Comparison of ENCODE assay signal across 21 cellular contexts in the genomic region with DNA sequence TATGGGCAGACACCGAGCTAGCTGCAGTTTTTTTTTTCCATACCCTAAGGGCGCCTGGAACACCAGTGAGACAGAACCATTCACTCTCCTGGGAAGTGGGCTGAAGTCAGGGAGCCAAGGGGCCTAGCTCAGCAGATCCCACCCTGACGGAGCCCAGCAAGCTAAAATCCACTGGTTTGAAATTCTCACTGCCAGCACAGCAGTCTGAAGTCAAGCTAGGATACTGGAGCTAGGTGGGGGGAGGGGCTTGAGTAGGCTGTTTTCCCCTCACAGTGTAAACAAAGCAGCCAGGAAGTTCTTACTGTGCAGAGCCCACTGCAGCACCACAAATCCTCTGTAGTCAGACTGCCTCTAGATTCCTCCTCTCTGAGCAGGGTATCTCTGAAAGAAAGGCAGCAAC.
DNase-seq lines count a peak whose midpoint lies in the region; ATAC-seq and TF ChIP-seq lines count a peak whose summit lies in the region.
"Had no signal": no experiment of that assay in that cellular context is flagged by ENCODE, and none has a peak within 500 bp of the region (broad histone marks: within the 10 kb centered on the region; RNA-seq: fewer than 3 reads in every experiment).

No MANE protein-coding gene starts in this region.

- no peaks in the 10 kb centered on the region for H3K36me3 ChIP-seq in left lung
- H3K36me3 ChIP-seq: SJCRH30 had no signal

- TF ChIP-seq CTCF in GM12865 (IDR thresholded peaks at IDR 0.05; ENCODE audit: insufficient read depth, low read depth, low read length, missing control alignments) (no peak), glutamatergic neuron (IDR thresholded peaks at IDR 0.05; ENCODE audit: partially characterized antibody, unreplicated experiment) (no peak), nephron progenitor cell (IDR thresholded peaks at IDR 0.05) (no peak), left lung (IDR thresholded peaks at IDR 0.05) (no peak)

- no peak overlapping the region for H3K4me3 ChIP-seq in GM12865 (ENCODE audit: low read depth, low read length)
- H3K4me3 ChIP-seq in left lung, result no peak overlapping the region
- H3K4me3 ChIP-seq: GM23248, SJCRH30 had no signal

- intact Hi-C loops in left lung (cut with DNase I), result no loop called here

- peak; percentile 1 for DNase-seq in GM12865 (ENCODE audit: low read depth)
- peak; percentile 60 for DNase-seq in NCI-H748 treated with DMSO at 0.1 percent for 48 hours (lab: John Stamatoyannopoulos, UW)
- peak; percentile 17 for DNase-seq in glutamatergic neuron
- DNase-seq in nephron progenitor cell, result peak; percentile 2
- no peak for DNase-seq in stimulated activated CD4-positive, alpha-beta T cell treated with anti-CD3 and anti-CD28 coated beads, Interleukin-2, amount 100 ng/mL, for 24 hours
- DNase-seq in AML-193 (lab: John Stamatoyannopoulos, UW), result no peak
- DNase-seq in left lung, result no peak
- DNase-seq: Calu3; CD4-positive, CD25-positive, alpha-beta regulatory T cell; GM23248; HFFc6; NCI-H1092; NCI-H1694 treated with DMSO at 0.1 percent for 48 hours; NCI-H2171; NCI-H510A treated with DMSO at 0.1 percent for 48 hours; OCI-M1; SJCRH30 had no signal

- no peak overlapping the region for H3K27ac ChIP-seq in left lung
- H3K27ac ChIP-seq: GM23248, HL-60, KMS-11, RWPE1, SJCRH30 had no signal

- H3K27me3 ChIP-seq in left lung, result no peaks in the 10 kb centered on the region
- H3K27me3 ChIP-seq: SJCRH30 had no signal

- no peaks in the 10 kb centered on the region for H3K9me3 Mint-ChIP-seq in glutamatergic neuron (ENCODE audit: unreplicated experiment)
- H3K9me3 Mint-ChIP-seq in nephron progenitor cell, result peaks cover 52% of the 10 kb centered on the region

- H3K27ac Mint-ChIP-seq in glutamatergic neuron (ENCODE audit: unreplicated experiment) (no peak overlapping the region), nephron progenitor cell (no peak overlapping the region)
- H3K27ac Mint-ChIP-seq: CD4-positive, CD25-positive, alpha-beta regulatory T cell; HFFc6 had no signal

- no peak for ATAC-seq in left lung
- ATAC-seq: HepG2 had no signal

- no peak overlapping the region for H3K4me3 Mint-ChIP-seq in glutamatergic neuron (ENCODE audit: unreplicated experiment)
- H3K4me3 Mint-ChIP-seq in nephron progenitor cell, result no peak overlapping the region
- H3K4me3 Mint-ChIP-seq: CD4-positive, CD25-positive, alpha-beta regulatory T cell; HFFc6 had no signal

- no peaks in the 10 kb centered on the region for H3K4me1 Mint-ChIP-seq in glutamatergic neuron (ENCODE audit: low read depth, unreplicated experiment)
- H3K4me1 Mint-ChIP-seq in nephron progenitor cell, result peaks cover 5% of the 10 kb centered on the region
- H3K4me1 Mint-ChIP-seq: CD4-positive, CD25-positive, alpha-beta regulatory T cell had no signal

- H3K9me3 ChIP-seq in left lung, result peaks cover 0 to 52% of the 10 kb centered on the region in 2 donors
- H3K9me3 ChIP-seq: SJCRH30 had no signal

- H3K36me3 Mint-ChIP-seq in glutamatergic neuron (ENCODE audit: unreplicated experiment), result no peaks in the 10 kb centered on the region
- H3K36me3 Mint-ChIP-seq in nephron progenitor cell (ENCODE audit: low read depth), result no peaks in the 10 kb centered on the region
- H3K36me3 Mint-ChIP-seq: CD4-positive, CD25-positive, alpha-beta regulatory T cell had no signal

- H3K27me3 Mint-ChIP-seq in glutamatergic neuron (ENCODE audit: unreplicated experiment) (no peaks in the 10 kb centered on the region), nephron progenitor cell (ENCODE audit: low read depth, poor library complexity) (no peaks in the 10 kb centered on the region)
- H3K27me3 Mint-ChIP-seq: CD4-positive, CD25-positive, alpha-beta regulatory T cell had no signal

- no peaks in the 10 kb centered on the region for H3K4me1 ChIP-seq in left lung
- H3K4me1 ChIP-seq: SJCRH30 had no signal

Comparison
In these comparisons a context has a peak if more than half of its experiments do, and no peak if none do; other contexts are left out.
1. DNase-seq: peak in GM12865 (single experiment), NCI-H748 treated with DMSO at 0.1 percent for 48 hours (single experiment), glutamatergic neuron (single experiment) and nephron progenitor cell (single experiment); none in stimulated activated CD4-positive, alpha-beta T cell treated with anti-CD3 and anti-CD28 coated beads, Interleukin-2, amount 100 ng/mL, for 24 hours (0 of 2), AML-193 (0 of 2) and left lung (0 of 2).